2 cellular contexts compared by ENCODE assay signal in the genomic region with DNA sequence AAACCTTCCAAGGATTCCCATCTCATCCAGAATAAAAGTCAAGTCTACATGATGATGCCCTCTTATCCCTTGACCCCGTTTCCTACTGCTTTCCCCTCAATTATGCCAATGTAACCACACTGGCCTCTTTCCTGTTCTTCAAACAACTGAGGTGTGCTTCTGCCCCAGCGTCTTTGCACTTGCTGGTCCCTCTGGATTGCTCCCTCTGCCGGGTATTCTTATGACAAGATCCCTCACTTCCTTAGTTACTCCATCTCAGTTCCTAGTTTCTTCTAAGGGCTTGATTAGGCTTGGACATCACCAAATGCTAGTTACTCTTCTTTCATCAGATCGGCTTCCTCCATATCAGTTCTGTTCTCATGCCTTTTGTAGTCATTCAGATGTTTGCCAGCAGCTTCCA.
TF ChIP-seq lines count a peak whose summit lies in the region.

No MANE protein-coding gene starts in this region.

TF ChIP-seq in SK-N-SH, 30 proteins besides CTCF, POLR2A, EP300 and RAD21 (continued from another document):
- TF ChIP-seq EZH2phosphoT487 (IDR thresholded peaks at IDR 0.05; ENCODE audit: borderline replicate concordance, low read depth) (no peak), SMC3 (IDR thresholded peaks at IDR 0.05; ENCODE audit: low read depth, low read length) (no peak), GABPA (IDR thresholded peaks at IDR 0.05; ENCODE audit: low read depth) (no peak)
- TF ChIP-seq, protein P1, sequence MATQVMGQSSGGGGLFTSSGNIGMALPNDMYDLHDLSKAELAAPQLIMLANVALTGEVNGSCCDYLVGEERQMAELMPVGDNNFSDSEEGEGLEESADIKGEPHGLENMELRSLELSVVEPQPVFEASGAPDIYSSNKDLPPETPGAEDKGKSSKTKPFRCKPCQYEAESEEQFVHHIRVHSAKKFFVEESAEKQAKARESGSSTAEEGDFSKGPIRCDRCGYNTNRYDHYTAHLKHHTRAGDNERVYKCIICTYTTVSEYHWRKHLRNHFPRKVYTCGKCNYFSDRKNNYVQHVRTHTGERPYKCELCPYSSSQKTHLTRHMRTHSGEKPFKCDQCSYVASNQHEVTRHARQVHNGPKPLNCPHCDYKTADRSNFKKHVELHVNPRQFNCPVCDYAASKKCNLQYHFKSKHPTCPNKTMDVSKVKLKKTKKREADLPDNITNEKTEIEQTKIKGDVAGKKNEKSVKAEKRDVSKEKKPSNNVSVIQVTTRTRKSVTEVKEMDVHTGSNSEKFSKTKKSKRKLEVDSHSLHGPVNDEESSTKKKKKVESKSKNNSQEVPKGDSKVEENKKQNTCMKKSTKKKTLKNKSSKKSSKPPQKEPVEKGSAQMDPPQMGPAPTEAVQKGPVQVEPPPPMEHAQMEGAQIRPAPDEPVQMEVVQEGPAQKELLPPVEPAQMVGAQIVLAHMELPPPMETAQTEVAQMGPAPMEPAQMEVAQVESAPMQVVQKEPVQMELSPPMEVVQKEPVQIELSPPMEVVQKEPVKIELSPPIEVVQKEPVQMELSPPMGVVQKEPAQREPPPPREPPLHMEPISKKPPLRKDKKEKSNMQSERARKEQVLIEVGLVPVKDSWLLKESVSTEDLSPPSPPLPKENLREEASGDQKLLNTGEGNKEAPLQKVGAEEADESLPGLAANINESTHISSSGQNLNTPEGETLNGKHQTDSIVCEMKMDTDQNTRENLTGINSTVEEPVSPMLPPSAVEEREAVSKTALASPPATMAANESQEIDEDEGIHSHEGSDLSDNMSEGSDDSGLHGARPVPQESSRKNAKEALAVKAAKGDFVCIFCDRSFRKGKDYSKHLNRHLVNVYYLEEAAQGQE (IDR thresholded peaks at IDR 0.05; ENCODE audit: low read depth, low read length), result no peak

TF ChIP-seq in SK-N-SH treated with all-trans-retinoic acid at 6 μM for 48 hours, 23 proteins besides CTCF, POLR2A, EP300 and RAD21 (continued from another document):
- TF ChIP-seq, protein P2, sequence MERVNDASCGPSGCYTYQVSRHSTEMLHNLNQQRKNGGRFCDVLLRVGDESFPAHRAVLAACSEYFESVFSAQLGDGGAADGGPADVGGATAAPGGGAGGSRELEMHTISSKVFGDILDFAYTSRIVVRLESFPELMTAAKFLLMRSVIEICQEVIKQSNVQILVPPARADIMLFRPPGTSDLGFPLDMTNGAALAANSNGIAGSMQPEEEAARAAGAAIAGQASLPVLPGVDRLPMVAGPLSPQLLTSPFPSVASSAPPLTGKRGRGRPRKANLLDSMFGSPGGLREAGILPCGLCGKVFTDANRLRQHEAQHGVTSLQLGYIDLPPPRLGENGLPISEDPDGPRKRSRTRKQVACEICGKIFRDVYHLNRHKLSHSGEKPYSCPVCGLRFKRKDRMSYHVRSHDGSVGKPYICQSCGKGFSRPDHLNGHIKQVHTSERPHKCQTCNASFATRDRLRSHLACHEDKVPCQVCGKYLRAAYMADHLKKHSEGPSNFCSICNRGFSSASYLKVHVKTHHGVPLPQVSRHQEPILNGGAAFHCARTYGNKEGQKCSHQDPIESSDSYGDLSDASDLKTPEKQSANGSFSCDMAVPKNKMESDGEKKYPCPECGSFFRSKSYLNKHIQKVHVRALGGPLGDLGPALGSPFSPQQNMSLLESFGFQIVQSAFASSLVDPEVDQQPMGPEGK (CRISPR knock-in tag; IDR thresholded peaks at IDR 0.05; ENCODE audit: borderline replicate concordance), result no peak
- TF ChIP-seq RARB (CRISPR knock-in tag; IDR thresholded peaks at IDR 0.05) (no peak), ZNF70 (CRISPR knock-in tag; IDR thresholded peaks at IDR 0.05) (no peak), TOX (CRISPR knock-in tag; IDR thresholded peaks at IDR 0.05; ENCODE audit: borderline replicate concordance) (no peak), PPARA (CRISPR knock-in tag; IDR thresholded peaks at IDR 0.05; ENCODE audit: borderline replicate concordance) (no peak), GLIS3 (CRISPR knock-in tag; IDR thresholded peaks at IDR 0.05) (no peak), OSR1 (CRISPR knock-in tag; IDR thresholded peaks at IDR 0.05) (no peak)
